Comparison of ENCODE assay signal across 8 cellular contexts in genomic region chr1:14531519-14531918, GRCh38.
"Had no signal": no experiment of that assay in that cellular context is flagged by ENCODE, and none has a peak within 500 bp of the region (broad histone marks: within the 10 kb centered on the region; RNA-seq: fewer than 3 reads in every experiment).

No MANE protein-coding gene starts in this region.

- ATAC-seq: GM12878 had no signal

- H3K4me3 ChIP-seq: GM12878 had no signal

- FAIRE-seq: G401.6, GM12878, GM12891, GM12892, GM18507, GM19239 had no signal

- DNase-seq: GDM1, GF-D8 had no signal
